ENCODE assay signal across 8 cellular contexts in the genomic region with DNA sequence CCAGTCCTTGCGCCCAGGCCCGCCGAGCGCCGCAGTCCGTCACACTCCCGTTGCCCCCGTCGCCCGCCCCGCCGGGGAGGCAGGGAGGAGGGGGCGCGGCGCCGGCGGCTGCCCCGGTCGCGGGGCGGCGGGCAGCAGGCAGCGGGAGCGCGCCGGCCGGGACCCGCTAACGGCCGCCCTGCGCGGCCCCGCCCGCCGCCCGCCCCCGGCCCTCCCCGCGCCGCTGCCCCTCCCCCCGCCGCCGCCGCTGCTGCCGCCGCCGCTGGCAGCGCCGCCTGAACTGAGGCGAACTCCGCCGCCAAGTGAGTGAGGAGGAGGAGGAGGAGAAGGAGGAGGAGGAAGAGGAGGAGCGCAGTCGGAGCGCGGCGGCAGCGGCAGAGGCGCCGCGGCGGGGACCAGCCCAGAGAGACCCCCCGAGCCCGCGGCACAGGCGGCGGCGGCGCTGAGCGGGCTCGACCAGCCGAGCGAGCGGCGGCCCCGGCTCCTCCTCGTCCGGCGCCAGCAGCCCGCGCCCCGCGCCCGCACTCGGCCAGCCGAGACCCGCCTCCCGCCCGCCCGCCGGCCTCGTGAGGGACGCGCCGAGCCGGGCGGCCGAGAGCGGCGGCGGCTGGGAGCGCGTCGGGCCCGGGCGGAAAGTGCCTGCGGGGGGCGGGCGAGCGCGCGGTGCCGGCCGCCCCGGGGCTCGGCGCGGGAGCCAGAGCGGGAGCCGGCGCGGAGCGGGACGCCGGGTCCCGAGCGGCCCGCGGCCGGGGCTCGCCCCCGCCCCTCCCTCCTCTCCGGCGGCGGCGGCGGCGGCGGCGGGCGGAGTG. TPM values are rescaled to one million over a fixed set of nuclear protein-coding genes. Genes with fewer than 3 reads are reported as not detected.
A peak's percentile ranks its signal among the peaks of the same experiment; 100 is the strongest.
DNase-seq lines count a peak whose midpoint lies in the region; ATAC-seq and TF ChIP-seq lines count a peak whose summit lies in the region.

QKI (plus strand) TSS at position 352 of the 809 bp plus-strand sequence. CDS start 476 bp downstream, outside the sequence.

- peak; percentile 33 for TF ChIP-seq POLR2A in testis (IDR thresholded peaks at IDR 0.05)

- H3K4me3 ChIP-seq in CD4-positive, alpha-beta memory T cell (ENCODE audit: low read length in 2 of 2): peak within 1 kb of the TSS; percentile 66 to 70
- H3K4me3 ChIP-seq in SK-N-MC: peak within 1 kb of the TSS; percentile 92
- peak within 1 kb of the TSS; percentile 90 to 98 for H3K4me3 ChIP-seq in testis

- POLR2A ChIA-PET in CD4-positive, alpha-beta memory T cell (lab: Charles Lee; ENCODE audit: partially characterized antibody): interaction anchor here (1.7 to 2.7 kb wide), 3 partner anchors 11 to 46 kb away, joined by 7 to 34 read pairs (median 10); no protein-coding TSS in a partner anchor

- CTCF ChIA-PET in CD4-positive, alpha-beta memory T cell (lab: Charles Lee; ENCODE audit: partially characterized antibody): interaction anchor here (0.9 to 2.9 kb wide), 7 partner anchors 8 to 138 kb away, joined by 3 to 27 read pairs (median 8); no protein-coding TSS in a partner anchor
- CTCF ChIA-PET in activated naive CD4-positive, alpha-beta T cell treated with anti-CD3 and anti-CD28 coated beads, Interleukin-2, amount 10 ng/mL, durations not matched to agents 7 days and 5 days (lab: Charles Lee): no interaction called here

- peak within 1 kb of the TSS; percentile 88 for H3K9ac ChIP-seq in SK-N-MC (ENCODE audit: insufficient read length)

- TF ChIP-seq CTCF in osteocyte (IDR thresholded peaks at IDR 0.05) (no peak), testis (IDR thresholded peaks at IDR 0.05) (no peak)

- peak; percentile 81 to 85 (median 83) for DNase-seq in CD4-positive, alpha-beta memory T cell
- DNase-seq in HK-2 (ENCODE audit: unreplicated experiment): peak; percentile 85
- no peak for DNase-seq in SK-N-MC (ENCODE audit: low read depth, low spot score)
- DNase-seq in activated naive CD4-positive, alpha-beta T cell treated with anti-CD3 and anti-CD28 coated beads, Interleukin-2, amount 10 ng/mL, durations not matched to agents 7 days and 5 days: peak; percentile 83
- DNase-seq in glomerular visceral epithelial cell (ENCODE audit: extremely low spot score): peak; percentile 92
- DNase-seq in osteocyte (ENCODE audit: extremely low spot score, unreplicated experiment): peak; percentile 91
- peak; percentile 88 for DNase-seq in testis

- ATAC-seq in GM19452 (IDR thresholded peaks at IDR 0.05; ENCODE audit: unreplicated experiment): peak; percentile 29

- peak within 1 kb of the TSS; percentile 81 for H3K27ac ChIP-seq in CD4-positive, alpha-beta memory T cell (ENCODE audit: low read depth, low read length)
- peak within 1 kb of the TSS; percentile 89 for H3K27ac ChIP-seq in SK-N-MC
- peak within 1 kb of the TSS; percentile 99 to 100 for H3K27ac ChIP-seq in testis

- WGBS in testis, 2 donors: 0 to 1% methylated on average over 21 to 85 of the region's 141 CpGs

- H3K4me1 ChIP-seq in CD4-positive, alpha-beta memory T cell (ENCODE audit: insufficient read depth, low read length): peaks cover 35% of the 10 kb centered on the region
- H3K4me1 ChIP-seq in testis: peaks cover 16% of the 10 kb centered on the region

- intact Hi-C loops in CD4-positive, alpha-beta memory T cell (cut with micrococcal nuclease): loop anchor here (1.0 to 5.0 kb wide), 2 partner anchors 242 to 687 kb away; partner anchors contain the start of genes PACRG and PRKN
- intact Hi-C loops in testis (cut with DNase I; ENCODE audit: low total_unique reads): no loop called here

- no peaks in the 10 kb centered on the region for H3K27me3 ChIP-seq in CD4-positive, alpha-beta memory T cell (ENCODE audit: insufficient read depth, low read length)
- H3K27me3 ChIP-seq in testis: no peaks in the 10 kb centered on the region

- peak within 1 kb of the TSS; percentile 87 to 94 (median 90) for H3K4me3 Mint-ChIP-seq in CD4-positive, alpha-beta memory T cell
- H3K4me3 Mint-ChIP-seq in activated naive CD4-positive, alpha-beta T cell treated with anti-CD3 and anti-CD28 coated beads, Interleukin-2, amount 10 ng/mL, durations not matched to agents 7 days and 5 days: peak within 1 kb of the TSS; percentile 81
- H3K4me3 Mint-ChIP-seq in osteocyte (ENCODE audit: unreplicated experiment): peak within 1 kb of the TSS; percentile 76

- H3K4me1 Mint-ChIP-seq in CD4-positive, alpha-beta memory T cell: peaks cover 19 to 51% (median 35%) of the 10 kb centered on the region in 4 donors
- H3K4me1 Mint-ChIP-seq in activated naive CD4-positive, alpha-beta T cell treated with anti-CD3 and anti-CD28 coated beads, Interleukin-2, amount 10 ng/mL, durations not matched to agents 7 days and 5 days: peaks cover 40% of the 10 kb centered on the region
- peaks cover 29% of the 10 kb centered on the region for H3K4me1 Mint-ChIP-seq in osteocyte (ENCODE audit: unreplicated experiment)

- no peaks in the 10 kb centered on the region for H3K36me3 ChIP-seq in CD4-positive, alpha-beta memory T cell (ENCODE audit: insufficient read depth, low read length)
- H3K36me3 ChIP-seq in SK-N-MC (ENCODE audit: insufficient read depth, low read length) (no peaks in the 10 kb centered on the region), testis (ENCODE audit: low read depth, missing control alignments) (no peaks in the 10 kb centered on the region)

- no peaks in the 10 kb centered on the region for H3K9me3 ChIP-seq in CD4-positive, alpha-beta memory T cell (ENCODE audit: control insufficient read depth in 1 of 2, low read length in 2 of 2)
- no peaks in the 10 kb centered on the region for H3K9me3 ChIP-seq in SK-N-MC (ENCODE audit: low read depth, low read length)
- H3K9me3 ChIP-seq in testis: no peaks in the 10 kb centered on the region

- peak within 1 kb of the TSS; percentile 88 to 96 (median 94) for H3K27ac Mint-ChIP-seq in CD4-positive, alpha-beta memory T cell
- H3K27ac Mint-ChIP-seq in activated naive CD4-positive, alpha-beta T cell treated with anti-CD3 and anti-CD28 coated beads, Interleukin-2, amount 10 ng/mL, durations not matched to agents 7 days and 5 days: peak within 1 kb of the TSS; percentile 95
- peak within 1 kb of the TSS; percentile 89 for H3K27ac Mint-ChIP-seq in osteocyte (ENCODE audit: unreplicated experiment)

- peaks cover 0 to 2% of the 10 kb centered on the region in 2 donors for H3K27me3 Mint-ChIP-seq in CD4-positive, alpha-beta memory T cell
- peaks cover 17% of the 10 kb centered on the region for H3K27me3 Mint-ChIP-seq in activated naive CD4-positive, alpha-beta T cell treated with anti-CD3 and anti-CD28 coated beads, Interleukin-2, amount 10 ng/mL, durations not matched to agents 7 days and 5 days
- no peaks in the 10 kb centered on the region for H3K27me3 Mint-ChIP-seq in osteocyte (ENCODE audit: unreplicated experiment)

- H3K9me3 Mint-ChIP-seq in CD4-positive, alpha-beta memory T cell: no peaks in the 10 kb centered on the region
- no peaks in the 10 kb centered on the region for H3K9me3 Mint-ChIP-seq in activated naive CD4-positive, alpha-beta T cell treated with anti-CD3 and anti-CD28 coated beads, Interleukin-2, amount 10 ng/mL, durations not matched to agents 7 days and 5 days
- no peaks in the 10 kb centered on the region for H3K9me3 Mint-ChIP-seq in osteocyte (ENCODE audit: unreplicated experiment)

- peaks cover 0 to 11% of the 10 kb centered on the region in 2 donors for H3K36me3 Mint-ChIP-seq in CD4-positive, alpha-beta memory T cell
- no peaks in the 10 kb centered on the region for H3K36me3 Mint-ChIP-seq in activated naive CD4-positive, alpha-beta T cell treated with anti-CD3 and anti-CD28 coated beads, Interleukin-2, amount 10 ng/mL, durations not matched to agents 7 days and 5 days
- H3K36me3 Mint-ChIP-seq in osteocyte (ENCODE audit: unreplicated experiment): peaks cover 10% of the 10 kb centered on the region

RNA-seq across cellular contexts. Expression of gene QKI, which starts in this region (rescaled TPM):
- 10 to 100 TPM; 64.1 to 66.4 TPM for total RNA-seq in CD4-positive, alpha-beta memory T cell
- polyA plus RNA-seq in CD4-positive, alpha-beta memory T cell: 10 to 100 TPM in 1 of 2 donors, 1 to 10 TPM in 1; 7.7 to 28.4 TPM
- total RNA-seq in osteocyte (290 and 308 TPM in 2 replicates), testis (100 to 1,000 TPM; 315 to 366 TPM)
- 148 TPM for polyA plus RNA-seq in testis (ENCODE audit: insufficient read depth, low read depth, low replicate concordance)
